In the genomic region with DNA sequence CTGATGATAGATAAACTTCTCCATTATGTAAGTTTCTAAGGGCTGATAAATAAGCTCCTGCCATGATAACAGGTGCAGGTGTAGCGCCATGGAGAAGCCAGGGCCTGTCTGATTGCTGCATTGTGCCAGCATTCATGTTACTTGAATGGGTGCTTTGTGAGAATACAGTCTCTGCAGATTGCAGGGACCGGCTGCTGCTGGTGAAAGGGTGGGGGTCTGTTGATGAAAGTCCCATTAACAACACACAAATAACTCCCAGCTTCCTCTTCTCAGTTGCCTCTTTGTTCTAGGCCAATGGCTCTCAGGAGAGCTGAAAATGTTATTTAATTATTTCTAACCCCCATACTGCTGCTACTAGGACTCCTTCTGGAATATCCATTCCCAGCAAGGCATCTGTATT, we compare ENCODE assay signal across 19 cellular contexts.
A peak's percentile ranks its signal among the peaks of the same experiment; 100 is the strongest.
DNase-seq lines count a peak whose midpoint lies in the region; ATAC-seq and TF ChIP-seq lines count a peak whose summit lies in the region.
"Had no signal": no experiment of that assay in that cellular context is flagged by ENCODE, and none has a peak within 500 bp of the region (broad histone marks: within the 10 kb centered on the region; RNA-seq: fewer than 3 reads in every experiment).

No MANE protein-coding gene starts in this region.

- DNase-seq in NCI-H1436 treated with DMSO at 0.1 percent for 48 hours (lab: John Stamatoyannopoulos, UW) (peak; percentile 78), SK-MEL-5 (ENCODE audit: low read depth, low spot score) (peak; percentile 5), neural crest cell (ENCODE audit: low read depth, low spot score) (no peak), substantia nigra (lab: John Stamatoyannopoulos, UW) (peak in 27 of 49 donors; percentile 1 to 37 (median 11)), GOT3 (lab: John Stamatoyannopoulos, UW) (no peak), body of pancreas (no peak), AG20443 (ENCODE audit: low spot score) (no peak)
- DNase-seq: ACHN, AML-193, DMS 273 treated with DMSO at 0.1 percent for 48 hours, GDM1, HCEC 1CT, Karpas-422, NCI-H446 treated with DMSO at 0.1 percent for 48 hours, NCI-H774, RPMI8226, SIG-M5 had no signal

- TF ChIP-seq POLR2A in body of pancreas (IDR thresholded peaks at IDR 0.05) = no peak

- WGBS in body of pancreas, 2 donors = 31 to 71% methylated on average over 1 to 2 of the region's 2 CpGs

- ATAC-seq in body of pancreas = no peak

- H3K36me3 Mint-ChIP-seq in neural crest cell (ENCODE audit: low read depth) = no peaks in the 10 kb centered on the region
- H3K36me3 Mint-ChIP-seq: CD14-positive monocyte, IgD-negative memory B cell had no signal

- peak overlapping the region; percentile 59 for H3K27ac Mint-ChIP-seq in neural crest cell (ENCODE audit: unreplicated experiment)
- H3K27ac Mint-ChIP-seq: CD14-positive monocyte, IgD-negative memory B cell had no signal

- H3K36me3 ChIP-seq in body of pancreas (replicated peaks in 1 of 2; ENCODE audit: insufficient read depth in 1 of 2, low read depth in 2 of 2) = no peaks in the 10 kb centered on the region

- H3K4me1 ChIP-seq in body of pancreas = no peaks in the 10 kb centered on the region

- no peak overlapping the region for H3K4me3 ChIP-seq in body of pancreas

- no peaks in the 10 kb centered on the region for H3K27me3 Mint-ChIP-seq in neural crest cell (ENCODE audit: low read depth)

- H3K27me3 ChIP-seq in body of pancreas = no peaks in the 10 kb centered on the region

- no peak overlapping the region for H3K4me3 Mint-ChIP-seq in neural crest cell
- H3K4me3 Mint-ChIP-seq: CD14-positive monocyte, IgD-negative memory B cell had no signal

- peaks cover 25% of the 10 kb centered on the region for H3K4me1 Mint-ChIP-seq in neural crest cell
- H3K4me1 Mint-ChIP-seq: CD14-positive monocyte, IgD-negative memory B cell had no signal

- H3K9me3 Mint-ChIP-seq in neural crest cell = no peaks in the 10 kb centered on the region

- no peak for TF ChIP-seq CTCF in neural crest cell (conservative IDR thresholded peaks at IDR 0.05)
- TF ChIP-seq CTCF in body of pancreas (IDR thresholded peaks at IDR 0.05) = no peak

- H3K27ac ChIP-seq in substantia nigra (ENCODE audit: low read depth, low read length, poor library complexity, severe bottlenecking) = no peak overlapping the region
- H3K27ac ChIP-seq in body of pancreas = no peak overlapping the region

- intact Hi-C loops in body of pancreas (cut with DNase I) = no loop called here

- in situ Hi-C loops in SK-MEL-5 (cut with HindIII; ENCODE audit: low pct_unique_long_range_greater_than_20kb, low sequenced_read_pairs) = no loop called here

- H3K9me3 ChIP-seq in body of pancreas = no peaks in the 10 kb centered on the region

Comparison
In these comparisons a context has a peak if more than half of its experiments do, and no peak if none do; other contexts are left out.
1. DNase-seq: peak in NCI-H1436 treated with DMSO at 0.1 percent for 48 hours (single experiment), SK-MEL-5 (single experiment) and substantia nigra (27 of 49); none in neural crest cell (single experiment), GOT3 (single experiment), body of pancreas (0 of 4) and AG20443 (single experiment).